19 cellular contexts compared by ENCODE assay signal in the genomic region with DNA sequence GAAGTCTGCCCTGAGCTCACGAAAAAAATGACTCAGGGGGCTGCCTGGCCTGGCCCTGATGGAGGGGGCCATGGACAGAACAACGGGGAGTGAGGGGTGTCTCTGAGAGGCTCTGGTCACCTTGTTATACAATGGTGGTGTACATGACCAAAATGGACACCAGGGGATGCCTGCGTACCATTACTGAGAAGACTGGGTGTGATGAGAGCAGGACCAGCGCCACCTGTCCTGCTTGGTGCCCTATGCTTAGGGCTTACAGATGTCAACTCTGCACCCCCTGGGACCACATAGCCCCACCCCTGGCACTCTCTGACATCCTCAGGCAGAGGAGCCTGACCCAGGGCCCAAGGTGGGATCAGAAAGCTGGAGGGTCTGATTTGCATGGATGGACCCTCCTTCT.
DNase-seq lines count a peak whose midpoint lies in the region; ATAC-seq, FAIRE-seq and TF ChIP-seq lines count a peak whose summit lies in the region.
"Had no signal": no experiment of that assay in that cellular context is flagged by ENCODE, and none has a peak within 500 bp of the region (broad histone marks: within the 10 kb centered on the region; RNA-seq: fewer than 3 reads in every experiment).

No MANE protein-coding gene starts in this region.

- H3K36me3 ChIP-seq in DND-41 (ENCODE audit: insufficient read depth, low read length) (no peaks in the 10 kb centered on the region), H1 (ENCODE audit: control insufficient read depth in 2 of 4, insufficient read depth in 4 of 4, low read length in 3 of 4) (no peaks in the 10 kb centered on the region), trophoblast cell (ENCODE audit: control insufficient read depth in 1 of 2, insufficient read depth in 2 of 2, low read length in 2 of 2) (no peaks in the 10 kb centered on the region)
- H3K36me3 ChIP-seq: breast epithelium had no signal

- TF ChIP-seq CTCF in DND-41 (IDR thresholded peaks at IDR 0.05; ENCODE audit: borderline replicate concordance, extremely low read depth, low read length, poor library complexity, severe bottlenecking) (no peak), HFFc6 (IDR thresholded peaks at IDR 0.05) (peak; percentile 36), H1 (IDR thresholded peaks at IDR 0.05; ENCODE audit: control extremely low read depth in 1 of 3, insufficient read depth in 1 of 3, low read depth in 1 of 3, low read length in 3 of 3) (peak in 2 of 3 experiments; percentile 6 to 28; a peak in 1 of 4 replicates)

- TF ChIP-seq EP300 in H1 (IDR thresholded peaks at IDR 0.05; ENCODE audit: borderline replicate concordance in 1 of 2, low read depth in 2 of 2, low read length in 2 of 2): no peak

- no peaks in the 10 kb centered on the region for H4K20me1 ChIP-seq in DND-41 (ENCODE audit: insufficient read depth, low read length)
- H4K20me1 ChIP-seq in H1 (replicated peaks in 1 of 2; ENCODE audit: control insufficient read depth in 1 of 2, insufficient read depth in 2 of 2, low read length in 2 of 2): peaks cover 0 to 10% of the 10 kb centered on the region in 2 experiments

- ATAC-seq in DND-41 (ENCODE audit: insufficient read depth, low read depth): peak; percentile 58; the same call in 2 of the 3 replicates

- no peak overlapping the region for H4K12ac ChIP-seq in trophoblast cell (ENCODE audit: low read depth, low read length)

- no peak overlapping the region for H3K4me3 ChIP-seq in DND-41 (ENCODE audit: low read depth in 1 of 2, low read length in 2 of 2)
- no peak overlapping the region for H3K4me3 ChIP-seq in H1 (ENCODE audit: extremely low read depth in 1 of 4, insufficient read depth in 2 of 4, low read depth in 3 of 4, low read length in 4 of 4)
- no peak overlapping the region for H3K4me3 ChIP-seq in trophoblast cell (ENCODE audit: low read depth, low read length)
- H3K4me3 ChIP-seq: breast epithelium, SK-N-MC had no signal

- H2BK120ac ChIP-seq in H1 (replicated peaks; ENCODE audit: low read depth, low read length) (no peak overlapping the region), trophoblast cell (ENCODE audit: insufficient read depth, low read length, poor library complexity) (no peak overlapping the region)

- no peaks in the 10 kb centered on the region for H3K36me3 Mint-ChIP-seq in HFFc6 (ENCODE audit: low read depth)
- H3K36me3 Mint-ChIP-seq: mesothelial cell of epicardium had no signal

- H3K27ac ChIP-seq in DND-41 (ENCODE audit: low read length) (no peak overlapping the region), H1 (ENCODE audit: low read depth, low read length) (no peak overlapping the region), trophoblast cell (ENCODE audit: low read depth, low read length) (no peak overlapping the region)
- H3K27ac ChIP-seq: breast epithelium, SK-N-MC had no signal

- FAIRE-seq in H1 (lab: Jason Lieb, UNC): no peak
- FAIRE-seq: frontal cortex, RCC 7860 had no signal

- H2BK15ac ChIP-seq in H1 (ENCODE audit: low read length): no peak overlapping the region

- H4K5ac ChIP-seq in H1 (ENCODE audit: insufficient read length, low read depth, low read length): no peak overlapping the region

- peaks cover 4% of the 10 kb centered on the region for H3K27me3 ChIP-seq in DND-41 (ENCODE audit: insufficient read depth, low read length, poor library complexity)
- peaks cover 82 to 99% (median 92%) of the 10 kb centered on the region in 4 experiments for H3K27me3 ChIP-seq in H1 (replicated peaks in 1 of 4; ENCODE audit: control insufficient read depth in 3 of 4, extremely low read depth in 1 of 4, insufficient read depth in 3 of 4, low read length in 3 of 4)
- no peaks in the 10 kb centered on the region for H3K27me3 ChIP-seq in trophoblast cell (ENCODE audit: insufficient read depth, low read length)
- H3K27me3 ChIP-seq: breast epithelium had no signal

- POLR2A ChIA-PET in H1 (lab: Charles Lee; ENCODE audit: partially characterized antibody): no interaction called here

- H2BK5ac ChIP-seq in H1 (ENCODE audit: low read depth, low read length) (no peak overlapping the region), trophoblast cell (ENCODE audit: low read depth, low read length, poor library complexity) (no peak overlapping the region)

- H3K4ac ChIP-seq in H1 (replicated peaks; ENCODE audit: insufficient read length, low read depth, low read length) (no peak overlapping the region), trophoblast cell (ENCODE audit: low read depth, low read length) (no peak overlapping the region)

- H3K27ac Mint-ChIP-seq in HFFc6: no peak overlapping the region
- H3K27ac Mint-ChIP-seq: H9, mesothelial cell of epicardium, nephron progenitor cell had no signal

- H3K23me2 ChIP-seq in H1 (ENCODE audit: low read depth, low read length): no peaks in the 10 kb centered on the region

- H3K23ac ChIP-seq in H1 (ENCODE audit: insufficient read length): no peak overlapping the region
- no peak overlapping the region for H3K23ac ChIP-seq in trophoblast cell (ENCODE audit: low read length)

- no peak for TF ChIP-seq RAD21 in H1 (IDR thresholded peaks at IDR 0.05 in 1 of 2, conservative IDR thresholded peaks at IDR 0.05 in 1 of 2; ENCODE audit: low read depth in 2 of 2, low read length in 2 of 2)

- H2AFZ ChIP-seq in DND-41 (ENCODE audit: low read depth, low read length): no peak overlapping the region
- no peak overlapping the region for H2AFZ ChIP-seq in H1 (ENCODE audit: low read length)
- H2AFZ ChIP-seq in trophoblast cell (ENCODE audit: insufficient read depth, low read length, poor library complexity): no peak overlapping the region

- H3K14ac ChIP-seq in H1 (ENCODE audit: insufficient read length) (no peak overlapping the region), trophoblast cell (ENCODE audit: low read length) (no peak overlapping the region)

- H4K8ac ChIP-seq in H1 (ENCODE audit: extremely low read depth, insufficient read depth, low read length) (no peak overlapping the region), trophoblast cell (ENCODE audit: low read depth, low read length) (no peak overlapping the region)

- TF ChIP-seq POLR2A in H1 (IDR thresholded peaks at IDR 0.05; ENCODE audit: control extremely low read depth in 1 of 2, low read depth in 2 of 2, low read length in 2 of 2): no peak

- no peak overlapping the region for H3K18ac ChIP-seq in H1 (ENCODE audit: extremely low read depth, low read length)
- H3K18ac ChIP-seq in trophoblast cell (ENCODE audit: low read length): no peak overlapping the region

- no peak overlapping the region for H2BK20ac ChIP-seq in H1 (ENCODE audit: low read length)

- peaks cover 3% of the 10 kb centered on the region for H3K4me1 ChIP-seq in DND-41 (ENCODE audit: insufficient read depth, low read length)
- H3K4me1 ChIP-seq in H1 (replicated peaks in 1 of 4; ENCODE audit: control insufficient read depth in 3 of 4, insufficient read depth in 4 of 4, low read length in 3 of 4): no peaks in the 10 kb centered on the region
- H3K4me1 ChIP-seq in trophoblast cell (ENCODE audit: control insufficient read depth in 1 of 2, insufficient read depth in 2 of 2, low read length in 2 of 2): no peaks in the 10 kb centered on the region
- H3K4me1 ChIP-seq: breast epithelium had no signal

- no peak overlapping the region for H2AK5ac ChIP-seq in H1 (ENCODE audit: low read depth, low read length)
- no peak overlapping the region for H2AK5ac ChIP-seq in trophoblast cell (ENCODE audit: low read length)

- DNase-seq in DND-41 (no peak), HFFc6 (no peak), H1 (ENCODE audit: low read depth in 1 of 2, low spot score in 2 of 2) (no peak), trophoblast cell (no peak), KG1 (lab: John Stamatoyannopoulos, UW) (no peak), NCI-H345 treated with DMSO at 0.1 percent for 48 hours (lab: John Stamatoyannopoulos, UW; ENCODE audit: unreplicated experiment) (no peak), dermis blood vessel endothelial cell (no peak)
- DNase-seq: activated CD4-positive, alpha-beta T cell treated with anti-CD3 and anti-CD28 coated beads for 48 hours; activated CD8-positive, alpha-beta memory T cell treated with anti-CD3 and anti-CD28 coated beads, Interleukin-2, amount 50 U/mL, for 4 hours; H9; NCI-H146; NCI-H2171 treated with DMSO at 0.1 percent for 48 hours; NCI-H774; nephron progenitor cell had no signal

- H3K4me2 ChIP-seq in DND-41 (ENCODE audit: insufficient read depth, low read length) (no peak overlapping the region), H1 (ENCODE audit: insufficient read depth in 1 of 2, low read depth in 2 of 2, low read length in 2 of 2) (no peak overlapping the region), trophoblast cell (ENCODE audit: low read length) (no peak overlapping the region)

- CTCF ChIA-PET in H1 (lab: Charles Lee; ENCODE audit: partially characterized antibody): interaction anchor here (0.6 to 2.0 kb wide), 7 partner anchors 18 to 233 kb away, joined by 3 to 7 read pairs (median 4); no protein-coding TSS in a partner anchor

- H3K27me3 Mint-ChIP-seq in HFFc6 (ENCODE audit: insufficient read depth): peaks cover 29% of the 10 kb centered on the region

- no peaks in the 10 kb centered on the region for H3K4me1 Mint-ChIP-seq in HFFc6 (ENCODE audit: low read depth)
- H3K4me1 Mint-ChIP-seq: H9, mesothelial cell of epicardium, nephron progenitor cell had no signal

- H3K9me3 Mint-ChIP-seq in HFFc6: no peaks in the 10 kb centered on the region
- H3K9me3 Mint-ChIP-seq: H9, mesothelial cell of epicardium, nephron progenitor cell had no signal

- no peaks in the 10 kb centered on the region for H3K79me1 ChIP-seq in H1 (ENCODE audit: low read depth, low read length)
- H3K79me1 ChIP-seq in trophoblast cell (ENCODE audit: low read length): peaks cover 2% of the 10 kb centered on the region

- H3K56ac ChIP-seq in H1 (replicated peaks; ENCODE audit: insufficient read length, low read depth, low read length): no peak overlapping the region

- 66% methylated on average over 4 of the region's 4 CpGs; no CpG with 5 or more reads in 1 of the 2 experiments for WGBS in H1 (ENCODE audit: extremely low coverage in 1 of 2, insufficient coverage in 1 of 2, insufficient read length in 1 of 2, insufficient replicate concordance in 2 of 2, low coverage in 1 of 2, low lambda C conversion rate in 2 of 2, missing lambda C conversion rate in 1 of 2), 2 experiments
- WGBS in trophoblast cell (ENCODE audit: extremely low coverage, insufficient coverage, insufficient read length): no CpG with 5 or more reads among the region's 4 CpGs

- no peak overlapping the region for H3K9ac ChIP-seq in DND-41 (ENCODE audit: low read depth, low read length)
- no peak overlapping the region for H3K9ac ChIP-seq in H1 (replicated peaks in 1 of 4; ENCODE audit: extremely low read depth in 1 of 4, low read depth in 3 of 4, low read length in 3 of 4)
- no peak overlapping the region for H3K9ac ChIP-seq in trophoblast cell (ENCODE audit: low read length)

- H3K9me3 ChIP-seq in DND-41 (ENCODE audit: insufficient read depth, low read length, severe bottlenecking) (no peaks in the 10 kb centered on the region), H1 (ENCODE audit: insufficient read depth in 2 of 2, low read depth in 1 of 2, low read length in 1 of 2) (no peaks in the 10 kb centered on the region), trophoblast cell (ENCODE audit: insufficient read depth, low read depth, low read length) (peaks cover 5% of the 10 kb centered on the region)
- H3K9me3 ChIP-seq: breast epithelium had no signal

- H2BK12ac ChIP-seq in H1 (ENCODE audit: low read depth, low read length): no peak overlapping the region
- H2BK12ac ChIP-seq in trophoblast cell (ENCODE audit: low read length): peak overlapping the region; percentile 36

- no peak overlapping the region for H4K91ac ChIP-seq in H1 (replicated peaks; ENCODE audit: insufficient read length, low read length)
- no peak overlapping the region for H4K91ac ChIP-seq in trophoblast cell (ENCODE audit: low read depth, low read length)

- no peak overlapping the region for H3K4me3 Mint-ChIP-seq in HFFc6
- H3K4me3 Mint-ChIP-seq: H9, mesothelial cell of epicardium, nephron progenitor cell had no signal

- H3K79me2 ChIP-seq in DND-41 (ENCODE audit: insufficient read depth, low read length) (no peaks in the 10 kb centered on the region), H1 (ENCODE audit: control insufficient read depth in 1 of 2, insufficient read depth in 2 of 2, low read length in 2 of 2) (no peaks in the 10 kb centered on the region), trophoblast cell (ENCODE audit: control insufficient read depth, insufficient read depth, low read length, poor library complexity) (peaks cover 1% of the 10 kb centered on the region)
